27 cellular contexts compared by ENCODE assay signal in genomic region chr10:129939416-129940275, GRCh38. TPM values are rescaled to one million over a fixed set of nuclear protein-coding genes. Genes with fewer than 3 reads are reported as not detected.
"Had no signal": no experiment of that assay in that cellular context is flagged by ENCODE, and none has a peak within 500 bp of the region (broad histone marks: within the 10 kb centered on the region; RNA-seq: fewer than 3 reads in every experiment).

No MANE protein-coding gene starts in this region.

- H3K36me3 ChIP-seq: adrenal gland, ascending aorta, brain microvascular endothelial cell, vagina, WERI-Rb-1 had no signal

- H3K36me3 Mint-ChIP-seq: activated naive CD8-positive, alpha-beta T cell; immature natural killer cell; memory B cell; stimulated activated naive B cell treated with anti-CD40 and anti-IgM and Interleukin-4, amounts not matched to agents 10 μg/mL and 1 μg/mL and 100 μg/mL, for 72 hours had no signal

- ATAC-seq: activated CD8-positive, alpha-beta T cell treated with anti-CD3 and anti-CD28 coated beads, Interleukin-2, amount 10 ng/mL, durations not matched to agents 7 days and 5 days; foreskin keratinocyte; mucosa of descending colon; stimulated activated naive B cell treated with anti-CD40 and anti-IgM and Interleukin-4, amounts not matched to agents 10 μg/mL and 1 μg/mL and 100 μg/mL, for 72 hours had no signal

- H3K9me3 ChIP-seq: adrenal gland, ascending aorta, mucosa of descending colon, testis, vagina had no signal

- H3K27ac Mint-ChIP-seq: activated CD8-positive, alpha-beta T cell treated with anti-CD3 and anti-CD28 coated beads, Interleukin-2, amount 10 ng/mL, durations not matched to agents 7 days and 5 days; activated naive CD8-positive, alpha-beta T cell; activated T-helper 1 cell treated with anti-CD3 and anti-CD28 coated beads, Interleukin-12 subunit alpha, Interleukin-12 subunit beta, Interleukin-2, Interleukin-4 antibody, amounts not matched to agents 30 ng/mL and 10 ng/mL and 1 ng/mL, durations not matched to agents 14 hours and 24 hours and 36 hours; immature natural killer cell; memory B cell; progenitor cell of endocrine pancreas; stimulated activated naive B cell treated with anti-CD40 and anti-IgM and Interleukin-4, amounts not matched to agents 10 μg/mL and 1 μg/mL and 100 μg/mL, for 72 hours; T-helper 2 cell treated with Interferon-gamma antibody and Interleukin-4, amounts not matched to agents 5 μg/mL and 100 μg/mL, for 36 hours had no signal

- DNase-seq: activated CD4-positive, alpha-beta T cell treated with anti-CD3 and anti-CD28 coated beads for 1 hour; activated CD4-positive, alpha-beta T cell treated with anti-CD3 and anti-CD28 coated beads, Interleukin-2, amount 50 U/mL, for 1 hour; activated CD8-positive, alpha-beta T cell treated with anti-CD3 and anti-CD28 coated beads, Interleukin-2, amount 10 ng/mL, durations not matched to agents 7 days and 5 days; adrenal gland; brain microvascular endothelial cell; central memory CD4-positive, alpha-beta T cell; dermis blood vessel endothelial cell; effector CD8-positive, alpha-beta T cell; foreskin keratinocyte; immature natural killer cell; kidney glomerular epithelial cell; stimulated activated CD4-positive, alpha-beta T cell treated with anti-CD3 and anti-CD28 coated beads, Interleukin-2, amount 100 ng/mL, for 48 hours; stimulated activated CD8-positive, alpha-beta memory T cell treated with anti-CD3 and anti-CD28 coated beads, Interleukin-4, amount 100 ng/mL, for 48 hours; stimulated activated naive B cell treated with anti-CD40 and anti-IgM and Interleukin-4, amounts not matched to agents 10 μg/mL and 1 μg/mL and 100 μg/mL, for 72 hours; testis; trophoblast cell; WERI-Rb-1 had no signal

- H3K27ac ChIP-seq: adrenal gland, ascending aorta, brain microvascular endothelial cell, foreskin keratinocyte, hepatocyte, testis, vagina, WERI-Rb-1 had no signal

- H3K4me3 Mint-ChIP-seq: activated CD8-positive, alpha-beta T cell treated with anti-CD3 and anti-CD28 coated beads, Interleukin-2, amount 10 ng/mL, durations not matched to agents 7 days and 5 days; activated naive CD8-positive, alpha-beta T cell; activated T-helper 1 cell treated with anti-CD3 and anti-CD28 coated beads, Interleukin-12 subunit alpha, Interleukin-12 subunit beta, Interleukin-2, Interleukin-4 antibody, amounts not matched to agents 30 ng/mL and 10 ng/mL and 1 ng/mL, durations not matched to agents 14 hours and 24 hours and 36 hours; immature natural killer cell; memory B cell; stimulated activated naive B cell treated with anti-CD40 and anti-IgM and Interleukin-4, amounts not matched to agents 10 μg/mL and 1 μg/mL and 100 μg/mL, for 72 hours; T-helper 2 cell treated with Interferon-gamma antibody and Interleukin-4, amounts not matched to agents 5 μg/mL and 100 μg/mL, for 36 hours had no signal

- H3K9me3 Mint-ChIP-seq: activated T-helper 1 cell treated with anti-CD3 and anti-CD28 coated beads, Interleukin-12 subunit alpha, Interleukin-12 subunit beta, Interleukin-2, Interleukin-4 antibody, amounts not matched to agents 30 ng/mL and 10 ng/mL and 1 ng/mL, durations not matched to agents 14 hours and 24 hours and 36 hours; immature natural killer cell; memory B cell; stimulated activated naive B cell treated with anti-CD40 and anti-IgM and Interleukin-4, amounts not matched to agents 10 μg/mL and 1 μg/mL and 100 μg/mL, for 72 hours; T-helper 2 cell treated with Interferon-gamma antibody and Interleukin-4, amounts not matched to agents 5 μg/mL and 100 μg/mL, for 36 hours had no signal

- H3K4me3 ChIP-seq: adrenal gland, ascending aorta, hepatocyte, mucosa of descending colon, smooth muscle cell, testis, vagina had no signal

- H3K4me1 Mint-ChIP-seq: immature natural killer cell; stimulated activated naive B cell treated with anti-CD40 and anti-IgM and Interleukin-4, amounts not matched to agents 10 μg/mL and 1 μg/mL and 100 μg/mL, for 72 hours had no signal

- H3K27me3 ChIP-seq: ascending aorta, brain microvascular endothelial cell, foreskin keratinocyte, hepatocyte, testis, vagina had no signal

- H3K4me1 ChIP-seq: adrenal gland, ascending aorta, foreskin keratinocyte, testis, vagina had no signal

RNA-seq across cellular contexts. Expression of gene EBF3, which starts 24.4 kb away (rescaled TPM):
- total RNA-seq: activated CD8-positive, alpha-beta T cell treated with anti-CD3 and anti-CD28 coated beads, Interleukin-2, amount 10 ng/mL, durations not matched to agents 7 days and 5 days; activated T-helper 1 cell treated with anti-CD3 and anti-CD28 coated beads, Interleukin-12 subunit alpha, Interleukin-12 subunit beta, Interleukin-2, Interleukin-4 antibody, amounts not matched to agents 30 ng/mL and 10 ng/mL and 1 ng/mL, durations not matched to agents 14 hours and 24 hours and 36 hours; smooth muscle cell had no signal
- polyA plus RNA-seq: foreskin keratinocyte, immature natural killer cell, smooth muscle cell had no signal
